1 cellular context compared by ENCODE assay signal in the genomic region with DNA sequence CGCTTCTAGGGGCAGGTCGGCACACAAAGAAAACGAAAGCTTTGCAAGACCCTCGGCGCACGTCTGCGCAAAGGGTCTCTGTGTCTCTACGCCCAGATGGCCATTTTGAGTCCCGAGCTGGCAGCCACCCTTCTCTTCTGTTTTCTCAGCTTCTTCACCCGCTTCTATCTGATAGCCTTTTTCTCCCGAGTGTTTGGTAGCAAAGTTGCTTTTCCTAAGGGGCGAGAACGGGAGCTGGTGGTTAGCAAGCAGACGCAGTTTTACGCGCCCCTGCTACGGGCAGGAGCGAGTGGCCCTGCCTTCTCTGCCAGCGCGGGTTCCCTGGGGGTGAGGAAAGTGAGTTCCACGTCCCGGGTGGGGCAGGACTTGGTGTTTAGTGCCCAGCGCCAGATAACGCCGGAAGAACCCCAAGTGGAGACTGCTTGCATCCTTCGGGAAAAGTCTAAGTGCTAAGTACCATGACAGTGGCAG.
TF ChIP-seq lines count a peak whose summit lies in the region.

No MANE protein-coding gene starts in this region.

TF ChIP-seq in HepG2, 621 proteins besides CTCF, POLR2A, EP300 and RAD21 (continued from another document and continues in another):
- TF ChIP-seq, protein P1, sequence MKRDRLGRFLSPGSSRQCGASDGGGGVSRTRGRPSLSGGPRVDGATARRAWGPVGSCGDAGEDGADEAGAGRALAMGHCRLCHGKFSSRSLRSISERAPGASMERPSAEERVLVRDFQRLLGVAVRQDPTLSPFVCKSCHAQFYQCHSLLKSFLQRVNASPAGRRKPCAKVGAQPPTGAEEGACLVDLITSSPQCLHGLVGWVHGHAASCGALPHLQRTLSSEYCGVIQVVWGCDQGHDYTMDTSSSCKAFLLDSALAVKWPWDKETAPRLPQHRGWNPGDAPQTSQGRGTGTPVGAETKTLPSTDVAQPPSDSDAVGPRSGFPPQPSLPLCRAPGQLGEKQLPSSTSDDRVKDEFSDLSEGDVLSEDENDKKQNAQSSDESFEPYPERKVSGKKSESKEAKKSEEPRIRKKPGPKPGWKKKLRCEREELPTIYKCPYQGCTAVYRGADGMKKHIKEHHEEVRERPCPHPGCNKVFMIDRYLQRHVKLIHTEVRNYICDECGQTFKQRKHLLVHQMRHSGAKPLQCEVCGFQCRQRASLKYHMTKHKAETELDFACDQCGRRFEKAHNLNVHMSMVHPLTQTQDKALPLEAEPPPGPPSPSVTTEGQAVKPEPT (CRISPR knock-in tag; IDR thresholded peaks at IDR 0.05; ENCODE audit: low read depth), result no peak
- TF ChIP-seq ZNF317 (CRISPR knock-in tag; IDR thresholded peaks at IDR 0.05) (no peak), CREM (IDR thresholded peaks at IDR 0.05) (no peak), CREM (CRISPR knock-in tag; IDR thresholded peaks at IDR 0.05) (no peak), TBX2 (CRISPR knock-in tag; IDR thresholded peaks at IDR 0.05; ENCODE audit: borderline replicate concordance) (0 out of 2 replicates have a peak, but pooled peaks have one; percentile 24), ZNF780A (CRISPR knock-in tag; IDR thresholded peaks at IDR 0.05) (no peak), MAZ (IDR thresholded peaks at IDR 0.05; ENCODE audit: borderline replicate concordance, low read depth, low read length) (no peak), MAZ (CRISPR knock-in tag; IDR thresholded peaks at IDR 0.05; ENCODE audit: low read depth) (no peak), XRCC5 (optimal IDR thresholded peaks at IDR 0.05; ENCODE audit: low read length) (peak; percentile 52), ZNF329 (CRISPR knock-in tag; IDR thresholded peaks at IDR 0.05; ENCODE audit: low read depth) (no peak), ZFYVE20 (CRISPR knock-in tag; IDR thresholded peaks at IDR 0.05; ENCODE audit: borderline replicate concordance, low read depth) (no peak), ZNF383 (CRISPR knock-in tag; IDR thresholded peaks at IDR 0.05; ENCODE audit: borderline replicate concordance) (no peak), ARNTL (CRISPR knock-in tag; IDR thresholded peaks at IDR 0.05) (no peak), ZBTB20 (CRISPR knock-in tag; IDR thresholded peaks at IDR 0.05; ENCODE audit: borderline replicate concordance, low read depth) (no peak), REL (CRISPR knock-in tag; conservative IDR thresholded peaks at IDR 0.05) (no peak), AGO2 (optimal IDR thresholded peaks at IDR 0.05; ENCODE audit: low read depth, low read length) (no peak), BRD4 (CRISPR knock-in tag; IDR thresholded peaks at IDR 0.05) (no peak), ZNF136 (CRISPR knock-in tag; IDR thresholded peaks at IDR 0.05; ENCODE audit: low read depth) (no peak), ZNF547 (CRISPR knock-in tag; IDR thresholded peaks at IDR 0.05) (no peak), ZNF652 (CRISPR knock-in tag; IDR thresholded peaks at IDR 0.05; ENCODE audit: borderline replicate concordance, low read depth) (no peak)
- TF ChIP-seq, protein P2, sequence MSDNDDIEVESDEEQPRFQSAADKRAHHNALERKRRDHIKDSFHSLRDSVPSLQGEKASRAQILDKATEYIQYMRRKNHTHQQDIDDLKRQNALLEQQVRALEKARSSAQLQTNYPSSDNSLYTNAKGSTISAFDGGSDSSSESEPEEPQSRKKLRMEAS (IDR thresholded peaks at IDR 0.05), result no peak
- TF ChIP-seq, protein P3, sequence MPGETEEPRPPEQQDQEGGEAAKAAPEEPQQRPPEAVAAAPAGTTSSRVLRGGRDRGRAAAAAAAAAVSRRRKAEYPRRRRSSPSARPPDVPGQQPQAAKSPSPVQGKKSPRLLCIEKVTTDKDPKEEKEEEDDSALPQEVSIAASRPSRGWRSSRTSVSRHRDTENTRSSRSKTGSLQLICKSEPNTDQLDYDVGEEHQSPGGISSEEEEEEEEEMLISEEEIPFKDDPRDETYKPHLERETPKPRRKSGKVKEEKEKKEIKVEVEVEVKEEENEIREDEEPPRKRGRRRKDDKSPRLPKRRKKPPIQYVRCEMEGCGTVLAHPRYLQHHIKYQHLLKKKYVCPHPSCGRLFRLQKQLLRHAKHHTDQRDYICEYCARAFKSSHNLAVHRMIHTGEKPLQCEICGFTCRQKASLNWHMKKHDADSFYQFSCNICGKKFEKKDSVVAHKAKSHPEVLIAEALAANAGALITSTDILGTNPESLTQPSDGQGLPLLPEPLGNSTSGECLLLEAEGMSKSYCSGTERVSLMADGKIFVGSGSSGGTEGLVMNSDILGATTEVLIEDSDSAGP (CRISPR knock-in tag; IDR thresholded peaks at IDR 0.05; ENCODE audit: borderline replicate concordance), result no peak
- TF ChIP-seq, protein P4, sequence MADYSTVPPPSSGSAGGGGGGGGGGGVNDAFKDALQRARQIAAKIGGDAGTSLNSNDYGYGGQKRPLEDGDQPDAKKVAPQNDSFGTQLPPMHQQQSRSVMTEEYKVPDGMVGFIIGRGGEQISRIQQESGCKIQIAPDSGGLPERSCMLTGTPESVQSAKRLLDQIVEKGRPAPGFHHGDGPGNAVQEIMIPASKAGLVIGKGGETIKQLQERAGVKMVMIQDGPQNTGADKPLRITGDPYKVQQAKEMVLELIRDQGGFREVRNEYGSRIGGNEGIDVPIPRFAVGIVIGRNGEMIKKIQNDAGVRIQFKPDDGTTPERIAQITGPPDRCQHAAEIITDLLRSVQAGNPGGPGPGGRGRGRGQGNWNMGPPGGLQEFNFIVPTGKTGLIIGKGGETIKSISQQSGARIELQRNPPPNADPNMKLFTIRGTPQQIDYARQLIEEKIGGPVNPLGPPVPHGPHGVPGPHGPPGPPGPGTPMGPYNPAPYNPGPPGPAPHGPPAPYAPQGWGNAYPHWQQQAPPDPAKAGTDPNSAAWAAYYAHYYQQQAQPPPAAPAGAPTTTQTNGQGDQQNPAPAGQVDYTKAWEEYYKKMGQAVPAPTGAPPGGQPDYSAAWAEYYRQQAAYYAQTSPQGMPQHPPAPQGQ (CRISPR knock-in tag; IDR thresholded peaks at IDR 0.05; ENCODE audit: borderline replicate concordance), result no peak
- TF ChIP-seq, protein P5, sequence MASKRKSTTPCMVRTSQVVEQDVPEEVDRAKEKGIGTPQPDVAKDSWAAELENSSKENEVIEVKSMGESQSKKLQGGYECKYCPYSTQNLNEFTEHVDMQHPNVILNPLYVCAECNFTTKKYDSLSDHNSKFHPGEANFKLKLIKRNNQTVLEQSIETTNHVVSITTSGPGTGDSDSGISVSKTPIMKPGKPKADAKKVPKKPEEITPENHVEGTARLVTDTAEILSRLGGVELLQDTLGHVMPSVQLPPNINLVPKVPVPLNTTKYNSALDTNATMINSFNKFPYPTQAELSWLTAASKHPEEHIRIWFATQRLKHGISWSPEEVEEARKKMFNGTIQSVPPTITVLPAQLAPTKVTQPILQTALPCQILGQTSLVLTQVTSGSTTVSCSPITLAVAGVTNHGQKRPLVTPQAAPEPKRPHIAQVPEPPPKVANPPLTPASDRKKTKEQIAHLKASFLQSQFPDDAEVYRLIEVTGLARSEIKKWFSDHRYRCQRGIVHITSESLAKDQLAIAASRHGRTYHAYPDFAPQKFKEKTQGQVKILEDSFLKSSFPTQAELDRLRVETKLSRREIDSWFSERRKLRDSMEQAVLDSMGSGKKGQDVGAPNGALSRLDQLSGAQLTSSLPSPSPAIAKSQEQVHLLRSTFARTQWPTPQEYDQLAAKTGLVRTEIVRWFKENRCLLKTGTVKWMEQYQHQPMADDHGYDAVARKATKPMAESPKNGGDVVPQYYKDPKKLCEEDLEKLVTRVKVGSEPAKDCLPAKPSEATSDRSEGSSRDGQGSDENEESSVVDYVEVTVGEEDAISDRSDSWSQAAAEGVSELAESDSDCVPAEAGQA (IDR thresholded peaks at IDR 0.05; ENCODE audit: low read depth), result peak; percentile 66
- TF ChIP-seq, protein P5 (CRISPR knock-in tag; IDR thresholded peaks at IDR 0.05; ENCODE audit: borderline replicate concordance), result no peak
- TF ChIP-seq, protein P6, sequence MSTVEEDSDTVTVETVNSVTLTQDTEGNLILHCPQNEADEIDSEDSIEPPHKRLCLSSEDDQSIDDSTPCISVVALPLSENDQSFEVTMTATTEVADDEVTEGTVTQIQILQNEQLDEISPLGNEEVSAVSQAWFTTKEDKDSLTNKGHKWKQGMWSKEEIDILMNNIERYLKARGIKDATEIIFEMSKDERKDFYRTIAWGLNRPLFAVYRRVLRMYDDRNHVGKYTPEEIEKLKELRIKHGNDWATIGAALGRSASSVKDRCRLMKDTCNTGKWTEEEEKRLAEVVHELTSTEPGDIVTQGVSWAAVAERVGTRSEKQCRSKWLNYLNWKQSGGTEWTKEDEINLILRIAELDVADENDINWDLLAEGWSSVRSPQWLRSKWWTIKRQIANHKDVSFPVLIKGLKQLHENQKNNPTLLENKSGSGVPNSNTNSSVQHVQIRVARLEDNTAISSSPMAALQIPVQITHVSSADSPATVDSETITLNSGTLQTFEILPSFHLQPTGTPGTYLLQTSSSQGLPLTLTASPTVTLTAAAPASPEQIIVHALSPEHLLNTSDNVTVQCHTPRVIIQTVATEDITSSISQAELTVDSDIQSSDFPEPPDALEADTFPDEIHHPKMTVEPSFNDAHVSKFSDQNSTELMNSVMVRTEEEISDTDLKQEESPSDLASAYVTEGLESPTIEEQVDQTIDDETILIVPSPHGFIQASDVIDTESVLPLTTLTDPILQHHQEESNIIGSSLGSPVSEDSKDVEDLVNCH (CRISPR knock-in tag; IDR thresholded peaks at IDR 0.05), result no peak
- TF ChIP-seq, protein P7, sequence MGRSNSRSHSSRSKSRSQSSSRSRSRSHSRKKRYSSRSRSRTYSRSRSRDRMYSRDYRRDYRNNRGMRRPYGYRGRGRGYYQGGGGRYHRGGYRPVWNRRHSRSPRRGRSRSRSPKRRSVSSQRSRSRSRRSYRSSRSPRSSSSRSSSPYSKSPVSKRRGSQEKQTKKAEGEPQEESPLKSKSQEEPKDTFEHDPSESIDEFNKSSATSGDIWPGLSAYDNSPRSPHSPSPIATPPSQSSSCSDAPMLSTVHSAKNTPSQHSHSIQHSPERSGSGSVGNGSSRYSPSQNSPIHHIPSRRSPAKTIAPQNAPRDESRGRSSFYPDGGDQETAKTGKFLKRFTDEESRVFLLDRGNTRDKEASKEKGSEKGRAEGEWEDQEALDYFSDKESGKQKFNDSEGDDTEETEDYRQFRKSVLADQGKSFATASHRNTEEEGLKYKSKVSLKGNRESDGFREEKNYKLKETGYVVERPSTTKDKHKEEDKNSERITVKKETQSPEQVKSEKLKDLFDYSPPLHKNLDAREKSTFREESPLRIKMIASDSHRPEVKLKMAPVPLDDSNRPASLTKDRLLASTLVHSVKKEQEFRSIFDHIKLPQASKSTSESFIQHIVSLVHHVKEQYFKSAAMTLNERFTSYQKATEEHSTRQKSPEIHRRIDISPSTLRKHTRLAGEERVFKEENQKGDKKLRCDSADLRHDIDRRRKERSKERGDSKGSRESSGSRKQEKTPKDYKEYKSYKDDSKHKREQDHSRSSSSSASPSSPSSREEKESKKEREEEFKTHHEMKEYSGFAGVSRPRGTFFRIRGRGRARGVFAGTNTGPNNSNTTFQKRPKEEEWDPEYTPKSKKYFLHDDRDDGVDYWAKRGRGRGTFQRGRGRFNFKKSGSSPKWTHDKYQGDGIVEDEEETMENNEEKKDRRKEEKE (IDR thresholded peaks at IDR 0.05), result no peak
- TF ChIP-seq, protein P8, sequence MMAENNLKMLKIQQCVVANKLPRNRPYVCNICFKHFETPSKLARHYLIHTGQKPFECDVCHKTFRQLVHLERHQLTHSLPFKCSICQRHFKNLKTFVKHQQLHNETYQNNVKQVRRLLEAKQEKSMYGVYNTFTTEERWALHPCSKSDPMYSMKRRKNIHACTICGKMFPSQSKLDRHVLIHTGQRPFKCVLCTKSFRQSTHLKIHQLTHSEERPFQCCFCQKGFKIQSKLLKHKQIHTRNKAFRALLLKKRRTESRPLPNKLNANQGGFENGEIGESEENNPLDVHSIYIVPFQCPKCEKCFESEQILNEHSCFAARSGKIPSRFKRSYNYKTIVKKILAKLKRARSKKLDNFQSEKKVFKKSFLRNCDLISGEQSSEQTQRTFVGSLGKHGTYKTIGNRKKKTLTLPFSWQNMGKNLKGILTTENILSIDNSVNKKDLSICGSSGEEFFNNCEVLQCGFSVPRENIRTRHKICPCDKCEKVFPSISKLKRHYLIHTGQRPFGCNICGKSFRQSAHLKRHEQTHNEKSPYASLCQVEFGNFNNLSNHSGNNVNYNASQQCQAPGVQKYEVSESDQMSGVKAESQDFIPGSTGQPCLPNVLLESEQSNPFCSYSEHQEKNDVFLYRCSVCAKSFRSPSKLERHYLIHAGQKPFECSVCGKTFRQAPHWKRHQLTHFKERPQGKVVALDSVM (CRISPR knock-in tag; IDR thresholded peaks at IDR 0.05), result no peak
- TF ChIP-seq, protein P9, sequence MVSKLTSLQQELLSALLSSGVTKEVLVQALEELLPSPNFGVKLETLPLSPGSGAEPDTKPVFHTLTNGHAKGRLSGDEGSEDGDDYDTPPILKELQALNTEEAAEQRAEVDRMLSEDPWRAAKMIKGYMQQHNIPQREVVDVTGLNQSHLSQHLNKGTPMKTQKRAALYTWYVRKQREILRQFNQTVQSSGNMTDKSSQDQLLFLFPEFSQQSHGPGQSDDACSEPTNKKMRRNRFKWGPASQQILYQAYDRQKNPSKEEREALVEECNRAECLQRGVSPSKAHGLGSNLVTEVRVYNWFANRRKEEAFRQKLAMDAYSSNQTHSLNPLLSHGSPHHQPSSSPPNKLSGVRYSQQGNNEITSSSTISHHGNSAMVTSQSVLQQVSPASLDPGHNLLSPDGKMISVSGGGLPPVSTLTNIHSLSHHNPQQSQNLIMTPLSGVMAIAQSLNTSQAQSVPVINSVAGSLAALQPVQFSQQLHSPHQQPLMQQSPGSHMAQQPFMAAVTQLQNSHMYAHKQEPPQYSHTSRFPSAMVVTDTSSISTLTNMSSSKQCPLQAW (CRISPR knock-in tag; IDR thresholded peaks at IDR 0.05), result no peak
- TF ChIP-seq, protein P10, sequence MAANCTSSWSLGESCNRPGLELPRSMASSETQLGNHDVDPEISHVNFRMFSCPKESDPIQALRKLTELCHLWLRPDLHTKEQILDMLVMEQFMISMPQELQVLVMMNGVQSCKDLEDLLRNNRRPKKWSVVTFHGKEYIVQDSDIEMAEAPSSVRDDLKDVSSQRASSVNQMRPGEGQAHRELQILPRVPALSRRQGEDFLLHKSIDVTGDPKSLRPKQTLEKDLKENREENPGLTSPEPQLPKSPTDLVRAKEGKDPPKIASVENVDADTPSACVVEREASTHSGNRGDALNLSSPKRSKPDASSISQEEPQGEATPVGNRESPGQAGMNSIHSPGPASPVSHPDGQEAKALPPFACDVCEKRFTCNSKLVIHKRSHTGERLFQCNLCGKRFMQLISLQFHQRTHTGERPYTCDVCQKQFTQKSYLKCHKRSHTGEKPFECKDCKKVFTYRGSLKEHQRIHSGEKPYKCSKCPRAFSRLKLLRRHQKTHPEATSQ (CRISPR knock-in tag; IDR thresholded peaks at IDR 0.05; ENCODE audit: borderline replicate concordance), result no peak
